ENCODE assay signal across 8 cellular contexts in the genomic region with DNA sequence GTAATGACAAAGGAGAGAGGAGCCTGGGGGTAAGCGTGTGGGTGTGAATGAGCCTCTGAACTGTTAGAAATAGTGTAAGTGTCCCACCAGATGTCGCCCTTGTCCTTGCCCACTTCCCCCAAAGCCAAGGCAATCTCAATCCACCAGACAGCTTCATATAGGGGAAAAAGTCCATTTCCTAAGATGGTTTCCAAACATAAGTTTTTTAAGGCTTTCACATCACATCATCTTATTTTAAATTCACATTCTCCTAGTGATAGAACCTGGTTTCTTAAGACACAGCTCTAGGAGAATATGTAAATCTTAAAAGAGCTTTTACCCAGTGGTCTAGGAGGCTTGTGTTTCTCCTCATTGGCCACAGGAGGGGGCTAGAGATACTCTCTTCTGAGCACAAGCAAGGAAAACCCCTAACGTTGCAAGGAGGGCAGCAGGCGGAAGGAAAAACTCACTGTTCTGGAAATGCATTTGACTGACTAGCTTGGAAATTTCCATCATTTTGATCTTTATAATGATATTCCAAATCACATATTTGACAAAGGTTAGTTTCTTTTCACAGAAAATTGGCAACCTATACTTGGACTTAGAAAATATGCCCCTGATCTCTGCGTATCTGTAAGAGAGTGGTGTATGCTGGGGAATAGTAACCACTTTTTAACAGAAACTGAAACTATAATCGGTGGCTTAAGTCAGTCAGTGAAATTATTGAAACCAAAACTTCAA. TPM values are rescaled to one million over a fixed set of nuclear protein-coding genes. Genes with fewer than 3 reads are reported as not detected.
DNase-seq lines count a peak whose midpoint lies in the region; ATAC-seq, FAIRE-seq and TF ChIP-seq lines count a peak whose summit lies in the region.

No MANE protein-coding gene starts in this region.

- intact Hi-C loops in thyroid gland (cut with DNase I) = loop anchor here (5.0 kb wide), 1 partner anchor 312 kb away; a partner anchor contains a TSS

- H3K4me3 ChIP-seq in thyroid gland (replicated peaks in 1 of 3) = peak overlapping the region in 2 of 3 donors; percentile 10 to 20

- peaks cover 31% of the 10 kb centered on the region for H3K4me1 ChIP-seq in foreskin keratinocyte
- peaks cover 0 to 4% of the 10 kb centered on the region in 2 donors for H3K4me1 ChIP-seq in thyroid gland

- WGBS in thyroid gland, 2 donors = 6 to 10% methylated on average over 6 of the region's 6 CpGs

- ATAC-seq in GM21737 (IDR thresholded peaks at IDR 0.05; ENCODE audit: unreplicated experiment) (peak; percentile 81), foreskin keratinocyte (peak; percentile 76)

- H3K36me3 ChIP-seq in KOPT-K1 (ENCODE audit: insufficient read depth, low read length) = no peaks in the 10 kb centered on the region
- no peaks in the 10 kb centered on the region for H3K36me3 ChIP-seq in thyroid gland

- TF ChIP-seq CTCF in foreskin keratinocyte (conservative IDR thresholded peaks at IDR 0.05) = peak; percentile 96
- TF ChIP-seq CTCF in thyroid gland (IDR thresholded peaks at IDR 0.05) = peak; percentile 78 to 95 (median 86)

- DNase-seq in EH (ENCODE audit: low read depth) = peak; percentile 88
- peak; percentile 86 for DNase-seq in RCC 7860 (ENCODE audit: low spot score)
- peak; percentile 47 for DNase-seq in activated T-helper 9 cell treated with anti-CD3 and anti-CD28 coated beads, Interleukin-2, amount 50 U/mL, for 16 hours (ENCODE audit: low read depth)
- DNase-seq in foreskin keratinocyte = peak; percentile 76 to 87
- peak; percentile 31 for DNase-seq in occipital lobe (lab: John Stamatoyannopoulos, UW)
- DNase-seq in thyroid gland = peak; percentile 52 to 61

- no peaks in the 10 kb centered on the region for H3K27me3 ChIP-seq in foreskin keratinocyte
- H3K27me3 ChIP-seq in thyroid gland = no peaks in the 10 kb centered on the region

- TF ChIP-seq POLR2A in thyroid gland (IDR thresholded peaks at IDR 0.05) = no peak

- H3K9me3 ChIP-seq in KOPT-K1 (ENCODE audit: insufficient read depth, low read length, poor library complexity, severe bottlenecking) = no peaks in the 10 kb centered on the region
- H3K9me3 ChIP-seq in thyroid gland = no peaks in the 10 kb centered on the region

- peak overlapping the region; percentile 77 for H3K27ac ChIP-seq in KOPT-K1 (ENCODE audit: low read depth, low read length, poor library complexity, severe bottlenecking)
- H3K27ac ChIP-seq in foreskin keratinocyte = peak overlapping the region; percentile 51
- H3K27ac ChIP-seq in thyroid gland = peak overlapping the region; percentile 3 to 58 (median 52)

- peak; percentile 79 for FAIRE-seq in RCC 7860 (lab: Jason Lieb, UNC)

RNA-seq across cellular contexts. Expression of a gene that starts 51.9 kb away (rescaled TPM):
- total RNA-seq in foreskin keratinocyte = 25.9 and 32.3 TPM in 2 replicates
- 11.2 and 12.8 TPM in 2 replicates for polyA plus RNA-seq in foreskin keratinocyte
- total RNA-seq in occipital lobe = 0.78 TPM
- total RNA-seq in thyroid gland = 1 to 10 TPM in 1 of 4 donors, under 1 TPM in 2, not detected in 1; 0.40 to 1.4 (median 0.78) TPM

RNA-seq across cellular contexts. Expression of a gene that starts 52.0 kb away (rescaled TPM):
- total RNA-seq in foreskin keratinocyte (1.8 and 2.5 TPM in 2 replicates), occipital lobe (not detected), thyroid gland (1 to 10 TPM in 3 of 4 donors, under 1 TPM in 1; 0.29 to 2.5 (median 1.4) TPM)
- 0.76 and 0.95 TPM in 2 replicates for polyA plus RNA-seq in foreskin keratinocyte

Comparison
In these comparisons a context has a peak if more than half of its experiments do, and no peak if none do; other contexts are left out.
1. Peak in every context shown above with its lines: DNase-seq, ATAC-seq, H3K4me3 ChIP-seq and H3K27ac ChIP-seq.
2. DNase-seq: peak in every context shown above with its lines; median percentile 88 in EH; 86 in RCC 7860; 82 in foreskin keratinocyte; 56 in thyroid gland; 47 in activated T-helper 9 cell treated with anti-CD3 and anti-CD28 coated beads, Interleukin-2, amount 50 U/mL, for 16 hours; 31 in occipital lobe.
3. RNA of a gene that starts 51.9 kb away (total RNA-seq): 25.9 to 32.3 TPM in foreskin keratinocyte; 0.78 TPM in occipital lobe (single experiment) and 0.40 to 1.4 TPM in thyroid gland; every median in the first group is over 10 times any median in the second.